Comparison of ENCODE assay signal across 9 cellular contexts in genomic region chr19:18558595-18558994, GRCh38. TPM values are rescaled to one million over a fixed set of nuclear protein-coding genes. Genes with fewer than 3 reads are reported as not detected.
A peak's percentile ranks its signal among the peaks of the same experiment; 100 is the strongest.
DNase-seq lines count a peak whose midpoint lies in the region; ATAC-seq, FAIRE-seq and TF ChIP-seq lines count a peak whose summit lies in the region.
"Had no signal": no experiment of that assay in that cellular context is flagged by ENCODE, and none has a peak within 500 bp of the region (broad histone marks: within the 10 kb centered on the region; RNA-seq: fewer than 3 reads in every experiment).

No MANE protein-coding gene starts in this region.

- peaks cover 4% of the 10 kb centered on the region for H3K36me3 ChIP-seq in astrocyte (ENCODE audit: insufficient read depth, low read length)
- peaks cover 18% of the 10 kb centered on the region for H3K36me3 ChIP-seq in lower lobe of right lung
- peaks cover 0 to 19% (median 11%) of the 10 kb centered on the region in 4 donors for H3K36me3 ChIP-seq in upper lobe of left lung

- 53 to 57% methylated on average over 3 of the region's 3 CpGs for WGBS in upper lobe of left lung, 2 donors

- H3K79me2 ChIP-seq in astrocyte (ENCODE audit: insufficient read depth, low read length), result peaks cover 42% of the 10 kb centered on the region

- peaks cover 14% of the 10 kb centered on the region for H4K20me1 ChIP-seq in astrocyte (ENCODE audit: insufficient read depth, low read length)

- H3K27ac ChIP-seq in astrocyte (ENCODE audit: low read depth, low read length), result peak overlapping the region; percentile 65
- peak overlapping the region; percentile 96 for H3K27ac ChIP-seq in lower lobe of right lung
- H3K27ac ChIP-seq in upper lobe of left lung, result peak overlapping the region; percentile 91 to 98 (median 96)

- no peak overlapping the region for H2AFZ ChIP-seq in astrocyte (ENCODE audit: low read depth, low read length)

- H3K4me3 Mint-ChIP-seq in activated naive CD4-positive, alpha-beta T cell treated with anti-CD3 and anti-CD28 coated beads for 36 hours, result peak overlapping the region; percentile 93
- peak overlapping the region; percentile 97 for H3K4me3 Mint-ChIP-seq in astrocyte (ENCODE audit: unreplicated experiment)

- H3K4me1 ChIP-seq in astrocyte (ENCODE audit: insufficient read depth, low read length), result peaks cover 9% of the 10 kb centered on the region
- peaks cover 14% of the 10 kb centered on the region for H3K4me1 ChIP-seq in lower lobe of right lung
- peaks cover 9 to 21% (median 12%) of the 10 kb centered on the region in 4 donors for H3K4me1 ChIP-seq in upper lobe of left lung

- peak overlapping the region; percentile 91 for H3K4me3 ChIP-seq in astrocyte (ENCODE audit: insufficient read depth, low read depth, low read length)
- peak overlapping the region; percentile 93 for H3K4me3 ChIP-seq in lower lobe of right lung
- H3K4me3 ChIP-seq in upper lobe of left lung, result peak overlapping the region; percentile 78 to 92 (median 86)

- H3K36me3 Mint-ChIP-seq in activated naive CD4-positive, alpha-beta T cell treated with anti-CD3 and anti-CD28 coated beads for 36 hours (ENCODE audit: low read depth), result peaks cover 8% of the 10 kb centered on the region
- H3K36me3 Mint-ChIP-seq in astrocyte (ENCODE audit: low read depth, unreplicated experiment), result peaks cover 8% of the 10 kb centered on the region

- H3K27me3 Mint-ChIP-seq in activated naive CD4-positive, alpha-beta T cell treated with anti-CD3 and anti-CD28 coated beads for 36 hours (ENCODE audit: low read depth), result no peaks in the 10 kb centered on the region
- H3K27me3 Mint-ChIP-seq in astrocyte (ENCODE audit: low read depth, unreplicated experiment), result no peaks in the 10 kb centered on the region

- peak overlapping the region; percentile 92 for H3K27ac Mint-ChIP-seq in activated naive CD4-positive, alpha-beta T cell treated with anti-CD3 and anti-CD28 coated beads for 36 hours
- H3K27ac Mint-ChIP-seq in astrocyte (ENCODE audit: unreplicated experiment), result peak overlapping the region; percentile 94

- TF ChIP-seq CTCF in astrocyte (IDR thresholded peaks at IDR 0.05; ENCODE audit: insufficient read depth, low read depth, low read length), result no peak
- no peak for TF ChIP-seq CTCF in lower lobe of right lung (IDR thresholded peaks at IDR 0.05)
- TF ChIP-seq CTCF in upper lobe of left lung (IDR thresholded peaks at IDR 0.05), result no peak

- peak overlapping the region; percentile 98 for H3K4me2 ChIP-seq in astrocyte (ENCODE audit: low read length)

- no peak for DNase-seq in activated naive CD4-positive, alpha-beta T cell treated with anti-CD3 and anti-CD28 coated beads for 36 hours
- DNase-seq in activated naive CD4-positive, alpha-beta T cell treated with anti-CD3 and anti-CD28 coated beads, Interleukin-2, amount 50 U/mL, for 16 hours, result no peak
- DNase-seq in astrocyte (ENCODE audit: low read depth), result no peak
- DNase-seq in lower lobe of right lung, result no peak
- DNase-seq in upper lobe of left lung, result no peak
- DNase-seq: effector CD4-positive, alpha-beta T cell had no signal

- peak overlapping the region; percentile 94 for H3K9ac ChIP-seq in astrocyte (ENCODE audit: low read length)

- CTCF ChIA-PET in activated naive CD4-positive, alpha-beta T cell treated with anti-CD3 and anti-CD28 coated beads for 36 hours (lab: Charles Lee), result interaction anchor here (2.3 to 5.0 kb wide), 3 partner anchors 15 to 38 kb away, joined by 12 to 26 read pairs (median 14); partner anchors contain the start of genes ELL, FKBP8 and REX1BD

- H3K4me1 Mint-ChIP-seq in activated naive CD4-positive, alpha-beta T cell treated with anti-CD3 and anti-CD28 coated beads for 36 hours (ENCODE audit: low read depth), result peaks cover 24% of the 10 kb centered on the region
- peaks cover 6% of the 10 kb centered on the region for H3K4me1 Mint-ChIP-seq in astrocyte (ENCODE audit: low read depth, unreplicated experiment)

- TF ChIP-seq EP300 in upper lobe of left lung (IDR thresholded peaks at IDR 0.05), result no peak

- no peak for TF ChIP-seq POLR2A in upper lobe of left lung (IDR thresholded peaks at IDR 0.05)

- FAIRE-seq in astrocyte (lab: Jason Lieb, UNC), result no peak

- H3K9me3 Mint-ChIP-seq in activated naive CD4-positive, alpha-beta T cell treated with anti-CD3 and anti-CD28 coated beads for 36 hours, result no peaks in the 10 kb centered on the region
- H3K9me3 Mint-ChIP-seq in astrocyte (ENCODE audit: unreplicated experiment), result no peaks in the 10 kb centered on the region

- intact Hi-C loops in activated naive CD4-positive, alpha-beta T cell treated with anti-CD3 and anti-CD28 coated beads for 36 hours (cut with micrococcal nuclease), result no loop called here
- intact Hi-C loops in lower lobe of right lung (cut with DNase I), result no loop called here

- no peak for ATAC-seq in lower lobe of right lung
- no peak for ATAC-seq in upper lobe of left lung (ENCODE audit: low FRiP score in 2 of 2)
- ATAC-seq in HG02798 (IDR thresholded peaks at IDR 0.05; ENCODE audit: poor library complexity, unreplicated experiment), result no peak
- ATAC-seq in HG03439 (IDR thresholded peaks at IDR 0.05; ENCODE audit: unreplicated experiment), result no peak
- ATAC-seq in GM18511 (IDR thresholded peaks at IDR 0.05; ENCODE audit: unreplicated experiment), result no peak

- H3K9me3 ChIP-seq in astrocyte (ENCODE audit: insufficient read depth, low read depth, low read length) (no peaks in the 10 kb centered on the region), lower lobe of right lung (no peaks in the 10 kb centered on the region), upper lobe of left lung (no peaks in the 10 kb centered on the region)

- no peaks in the 10 kb centered on the region for H3K27me3 ChIP-seq in astrocyte (ENCODE audit: insufficient read depth, low read length)
- H3K27me3 ChIP-seq in lower lobe of right lung (ENCODE audit: low read depth), result no peaks in the 10 kb centered on the region
- H3K27me3 ChIP-seq in upper lobe of left lung, result no peaks in the 10 kb centered on the region

RNA-seq across cellular contexts. Expression of gene KXD1, which starts 0.9 kb away (rescaled TPM):
- total RNA-seq in activated naive CD4-positive, alpha-beta T cell treated with anti-CD3 and anti-CD28 coated beads for 36 hours, result 10 to 100 TPM; 86.7 TPM
- total RNA-seq in astrocyte, result 73.4 and 80.2 TPM in 2 replicates
- 71.9 TPM for total RNA-seq in lower lobe of right lung
- 100 to 1,000 TPM in 3 of 6 donors, 10 to 100 TPM in 3; 69.6 to 333 (median 103) TPM for total RNA-seq in upper lobe of left lung

RNA-seq across cellular contexts. Expression of gene UBA52, which starts 13.1 kb away (rescaled TPM):
- 1,000 to 10,000 TPM; 1,997 to 2,122 TPM for total RNA-seq in activated naive CD4-positive, alpha-beta T cell treated with anti-CD3 and anti-CD28 coated beads for 36 hours
- 1,213 and 1,287 TPM in 2 replicates for total RNA-seq in astrocyte
- 884 TPM for total RNA-seq in lower lobe of right lung
- 100 to 1,000 TPM; 127 to 988 (median 458) TPM for total RNA-seq in upper lobe of left lung

RNA-seq across cellular contexts. Expression of gene FKBP8, which starts 15.2 kb away (rescaled TPM):
- total RNA-seq in activated naive CD4-positive, alpha-beta T cell treated with anti-CD3 and anti-CD28 coated beads for 36 hours, result 100 to 1,000 TPM; 161 to 163 TPM
- total RNA-seq in astrocyte (246 and 251 TPM in 2 replicates), lower lobe of right lung (195 TPM), upper lobe of left lung (100 to 1,000 TPM; 242 to 450 (median 284) TPM)

RNA-seq across cellular contexts. Expression of gene REX1BD, which starts 30.0 kb away (rescaled TPM):
- 10 to 100 TPM; 62.9 to 68.5 TPM for total RNA-seq in activated naive CD4-positive, alpha-beta T cell treated with anti-CD3 and anti-CD28 coated beads for 36 hours
- total RNA-seq in astrocyte (47.4 and 54.6 TPM in 2 replicates), lower lobe of right lung (60.4 TPM), upper lobe of left lung (100 to 1,000 TPM in 1 of 6 donors, 10 to 100 TPM in 5; 83.6 to 114 (median 91.6) TPM)

RNA-seq across cellular contexts. Expression of gene ELL, which starts 36.7 kb away (rescaled TPM):
- total RNA-seq in activated naive CD4-positive, alpha-beta T cell treated with anti-CD3 and anti-CD28 coated beads for 36 hours, result 10 to 100 TPM; 14.1 TPM
- 16.0 TPM in 2 replicates for total RNA-seq in astrocyte
- total RNA-seq in lower lobe of right lung, result 19.7 TPM
- total RNA-seq in upper lobe of left lung, result 10 to 100 TPM; 19.8 to 66.0 (median 22.4) TPM
